18 cellular contexts compared by ENCODE assay signal in the genomic region with DNA sequence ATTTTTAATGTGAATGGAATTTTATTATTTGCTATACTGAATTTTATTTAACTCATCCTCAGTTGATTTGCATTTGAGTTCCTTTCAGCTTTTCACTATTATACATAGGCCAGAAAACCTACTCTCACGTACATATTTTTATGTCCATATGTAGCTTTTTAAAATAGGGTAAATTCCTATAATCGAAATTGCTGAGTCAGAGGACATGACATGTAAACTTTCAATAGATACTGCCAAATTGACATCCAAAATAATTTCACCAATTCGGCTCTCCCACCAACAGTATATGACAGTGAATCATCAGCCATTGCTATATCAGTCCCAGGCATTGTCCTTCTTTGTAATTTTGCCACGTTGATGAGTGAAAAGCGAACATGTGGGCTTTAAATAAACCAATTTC.
DNase-seq lines count a peak whose midpoint lies in the region; ATAC-seq, FAIRE-seq and TF ChIP-seq lines count a peak whose summit lies in the region.
"Had no signal": no experiment of that assay in that cellular context is flagged by ENCODE, and none has a peak within 500 bp of the region (broad histone marks: within the 10 kb centered on the region; RNA-seq: fewer than 3 reads in every experiment).

No MANE protein-coding gene starts in this region.

- BruUV-seq in K562 (replicated peaks; lab: Mats Ljungman, UMichigan): no TSS peak

- no peak for ATAC-seq in A549
- no peak for ATAC-seq in RWPE2 (ENCODE audit: low read depth)
- ATAC-seq in K562: no peak
- ATAC-seq: CD8-positive, alpha-beta T cell had no signal

- in situ Hi-C loops in K562 (cut with MboI): no loop called here

- H3K9me3 Mint-ChIP-seq in glutamatergic neuron (ENCODE audit: unreplicated experiment): no peaks in the 10 kb centered on the region
- H3K9me3 Mint-ChIP-seq: CD8-positive, alpha-beta T cell had no signal

- no peak overlapping the region for H3K4ac ChIP-seq in mesendoderm (ENCODE audit: low read depth, low read length)

- H3K36me3 ChIP-seq in RWPE2 (ENCODE audit: low read depth) (no peaks in the 10 kb centered on the region), K562 (ENCODE audit: control insufficient read depth, insufficient read depth, low read length) (no peaks in the 10 kb centered on the region), mesendoderm (ENCODE audit: control insufficient read depth, insufficient read depth, low read length) (no peaks in the 10 kb centered on the region), colonic mucosa (no peaks in the 10 kb centered on the region)

- no peak for TF ChIP-seq POLR2A in A549 (IDR thresholded peaks at IDR 0.05; ENCODE audit: low read length)
- no peak for TF ChIP-seq POLR2A in K562 (conservative IDR thresholded peaks at IDR 0.05)

- no peak overlapping the region for H4K5ac ChIP-seq in mesendoderm (ENCODE audit: low read length)

- no peak overlapping the region for H3K27ac Mint-ChIP-seq in glutamatergic neuron (ENCODE audit: unreplicated experiment)
- H3K27ac Mint-ChIP-seq: CD8-positive, alpha-beta T cell had no signal

- no peak overlapping the region for H3K23ac ChIP-seq in mesendoderm (ENCODE audit: low read length)

- H3K56ac ChIP-seq in mesendoderm (ENCODE audit: low read length): no peak overlapping the region

- no peak overlapping the region for H2BK120ac ChIP-seq in mesendoderm (ENCODE audit: low read depth, low read length)

- peak overlapping the region; percentile 28 for H4K8ac ChIP-seq in mesendoderm (ENCODE audit: low read depth, low read length)

- H3K9ac ChIP-seq in K562 (ENCODE audit: insufficient read depth in 1 of 2, low read depth in 2 of 2, low read length in 2 of 2): no peak overlapping the region
- no peak overlapping the region for H3K9ac ChIP-seq in mesendoderm (ENCODE audit: low read length)
- H3K9ac ChIP-seq in colonic mucosa (ENCODE audit: low read depth in 2 of 2, low read length in 2 of 2): no peak overlapping the region

- H3K4me3 ChIP-seq in A549: no peak overlapping the region
- no peak overlapping the region for H3K4me3 ChIP-seq in RWPE2 (ENCODE audit: severe bottlenecking)
- H3K4me3 ChIP-seq in K562: no peak overlapping the region
- H3K4me3 ChIP-seq in mesendoderm (ENCODE audit: low read length): no peak overlapping the region
- no peak overlapping the region for H3K4me3 ChIP-seq in colonic mucosa

- 32% methylated on average over 5 of the region's 5 CpGs for WGBS in A549 (ENCODE audit: missing lambda C conversion rate)
- WGBS in K562 (ENCODE audit: insufficient coverage, low coverage, missing lambda C conversion rate): under 1% methylated on average over 5 of the region's 5 CpGs
- WGBS in mesendoderm (ENCODE audit: extremely low coverage, insufficient coverage, low lambda C conversion rate): no CpG with 5 or more reads among the region's 5 CpGs

- H3K4me2 ChIP-seq in A549 (no peak overlapping the region), K562 (ENCODE audit: insufficient read depth, low read length) (no peak overlapping the region), mesendoderm (ENCODE audit: low read length) (no peak overlapping the region)

- no peak overlapping the region for H2AFZ ChIP-seq in K562 (ENCODE audit: low read depth, low read length)

- no peak overlapping the region for H3K18ac ChIP-seq in mesendoderm (ENCODE audit: low read length)

- H4K20me1 ChIP-seq in K562 (replicated peaks; ENCODE audit: control insufficient read depth, insufficient read depth, low read length): no peaks in the 10 kb centered on the region

- intact Hi-C loops in K562 (cut with micrococcal nuclease): no loop called here
- intact Hi-C loops in colonic mucosa (cut with DNase I): no loop called here

- CTCF ChIA-PET in A549 (lab: Yijun Ruan, JAX): no interaction called here
- CTCF ChIA-PET in K562 (lab: Yijun Ruan, JAX; ENCODE audit: low intra/inter-chr PET ratio): no interaction called here

- H3K4me1 ChIP-seq in A549: no peaks in the 10 kb centered on the region
- H3K4me1 ChIP-seq in RWPE2 (ENCODE audit: insufficient read depth, poor library complexity, severe bottlenecking): peaks cover 41% of the 10 kb centered on the region
- no peaks in the 10 kb centered on the region for H3K4me1 ChIP-seq in K562 (replicated peaks in 1 of 2; ENCODE audit: control insufficient read depth in 2 of 2, insufficient read depth in 2 of 2, low read length in 2 of 2)
- no peaks in the 10 kb centered on the region for H3K4me1 ChIP-seq in mesendoderm (ENCODE audit: control insufficient read depth, low read depth, low read length)
- H3K4me1 ChIP-seq in colonic mucosa: no peaks in the 10 kb centered on the region

- H2BK15ac ChIP-seq in mesendoderm (replicated peaks; ENCODE audit: low read depth): no peak overlapping the region

- H3K27ac ChIP-seq in A549 (no peak overlapping the region), RWPE2 (ENCODE audit: poor library complexity, severe bottlenecking) (peak overlapping the region; percentile 85), K562 (ENCODE audit: extremely low read depth, low read depth, low read length) (no peak overlapping the region), mesendoderm (ENCODE audit: low read depth, low read length) (no peak overlapping the region), colonic mucosa (no peak overlapping the region)

- TF ChIP-seq CTCF in A549 (IDR thresholded peaks at IDR 0.05) (no peak), RWPE2 (IDR thresholded peaks at IDR 0.05; ENCODE audit: poor library complexity, severe bottlenecking) (no peak), K562 (IDR thresholded peaks at IDR 0.05 in 2 of 3, conservative IDR thresholded peaks at IDR 0.05 in 1 of 3; ENCODE audit: insufficient read depth in 2 of 3, low read depth in 1 of 3, low read length in 3 of 3) (no peak), glutamatergic neuron (IDR thresholded peaks at IDR 0.05; ENCODE audit: partially characterized antibody, unreplicated experiment) (no peak), colonic mucosa (IDR thresholded peaks at IDR 0.05) (no peak)

- H3K9me3 ChIP-seq in A549: no peaks in the 10 kb centered on the region
- no peaks in the 10 kb centered on the region for H3K9me3 ChIP-seq in RWPE2 (ENCODE audit: severe bottlenecking)
- no peaks in the 10 kb centered on the region for H3K9me3 ChIP-seq in K562 (replicated peaks; ENCODE audit: control insufficient read depth, insufficient read depth, low read depth, low read length)
- H3K9me3 ChIP-seq in colonic mucosa: no peaks in the 10 kb centered on the region
- H3K9me3 ChIP-seq: Caco-2 had no signal

- no peak overlapping the region for H3K4me3 Mint-ChIP-seq in glutamatergic neuron (ENCODE audit: unreplicated experiment)
- H3K4me3 Mint-ChIP-seq: CD8-positive, alpha-beta T cell had no signal

- no peaks in the 10 kb centered on the region for H3K27me3 Mint-ChIP-seq in glutamatergic neuron (ENCODE audit: unreplicated experiment)

- no peak for TF ChIP-seq RAD21 in A549 (conservative IDR thresholded peaks at IDR 0.05 in 1 of 2, IDR thresholded peaks at IDR 0.05 in 1 of 2)
- no peak for TF ChIP-seq RAD21 in K562 (CRISPR knock-in tag; conservative IDR thresholded peaks at IDR 0.05 in 1 of 2, IDR thresholded peaks at IDR 0.05 in 1 of 2)

- no peak overlapping the region for H2BK5ac ChIP-seq in mesendoderm (ENCODE audit: low read length)

- H3K79me2 ChIP-seq in K562 (ENCODE audit: control insufficient read depth, insufficient read depth, low read length) (no peaks in the 10 kb centered on the region), mesendoderm (ENCODE audit: control insufficient read depth, insufficient read depth, low read length) (no peaks in the 10 kb centered on the region)

- POLR2A ChIA-PET in A549 (lab: Yijun Ruan, JAX) (no interaction called here), K562 (lab: Yijun Ruan, JAX) (no interaction called here)

- H3K4me1 Mint-ChIP-seq in glutamatergic neuron (ENCODE audit: low read depth, unreplicated experiment): no peaks in the 10 kb centered on the region

- DNase-seq in A549 (ENCODE audit: low read depth in 1 of 2, low spot score in 1 of 2) (no peak), RWPE2 (ENCODE audit: low spot score) (no peak), K562 (ENCODE audit: extremely low read depth in 1 of 4, low spot score in 3 of 4) (no peak), mesendoderm (no peak), mucosa of gallbladder (ENCODE audit: low spot score) (no peak), glutamatergic neuron (no peak), colonic mucosa (no peak)
- DNase-seq: 8988T; C1 segment of cervical spinal cord; Caco-2; CD8-positive, alpha-beta T cell; DMS153; DND-41; GOT3; H7; HCEC 1CT had no signal

- H2AK5ac ChIP-seq in mesendoderm (ENCODE audit: low read length): no peak overlapping the region

- no peaks in the 10 kb centered on the region for H3K27me3 ChIP-seq in RWPE2 (ENCODE audit: insufficient read depth, poor library complexity, severe bottlenecking)
- no peaks in the 10 kb centered on the region for H3K27me3 ChIP-seq in K562 (ENCODE audit: control insufficient read depth in 2 of 2, insufficient read depth in 2 of 2, low read length in 2 of 2)
- H3K27me3 ChIP-seq in mesendoderm (ENCODE audit: insufficient read depth, low read length, poor library complexity): no peaks in the 10 kb centered on the region
- no peaks in the 10 kb centered on the region for H3K27me3 ChIP-seq in colonic mucosa

- H3K9me1 ChIP-seq in K562 (ENCODE audit: control insufficient read depth, insufficient read depth, low read length): no peaks in the 10 kb centered on the region

- TF ChIP-seq EP300 in A549 (IDR thresholded peaks at IDR 0.05) (no peak), K562 (IDR thresholded peaks at IDR 0.05; ENCODE audit: low read length) (no peak)

- H3K36me3 Mint-ChIP-seq in glutamatergic neuron (ENCODE audit: unreplicated experiment): no peaks in the 10 kb centered on the region
- H3K36me3 Mint-ChIP-seq: CD8-positive, alpha-beta T cell had no signal

- no peaks in the 10 kb centered on the region for H3K79me1 ChIP-seq in mesendoderm (ENCODE audit: low read length)

- no peak for FAIRE-seq in A549 (lab: Jason Lieb, UNC)
- no peak for FAIRE-seq in K562 (lab: Jason Lieb, UNC)
- FAIRE-seq: G401.6, GM12892 had no signal

TF ChIP-seq in A549, 52 proteins besides CTCF, POLR2A, EP300 and RAD21:
- TF ChIP-seq MAFK (IDR thresholded peaks at IDR 0.05; ENCODE audit: partially characterized antibody): peak; percentile 65
- no peak for TF ChIP-seq BHLHE40 (IDR thresholded peaks at IDR 0.05; ENCODE audit: low read depth, low read length)
TF ChIP-seq in A549: peak in this region for 1.

Comparison
In these comparisons a context has a peak if more than half of its experiments do, and no peak if none do; other contexts are left out.
1. Of the 35 proteins assayed by ChIP-seq in both K562 and A549: peak only in K562: none; only in A549: none; in both: MAFK; in neither: 34.